9 cellular contexts compared by ENCODE assay signal in the genomic region with DNA sequence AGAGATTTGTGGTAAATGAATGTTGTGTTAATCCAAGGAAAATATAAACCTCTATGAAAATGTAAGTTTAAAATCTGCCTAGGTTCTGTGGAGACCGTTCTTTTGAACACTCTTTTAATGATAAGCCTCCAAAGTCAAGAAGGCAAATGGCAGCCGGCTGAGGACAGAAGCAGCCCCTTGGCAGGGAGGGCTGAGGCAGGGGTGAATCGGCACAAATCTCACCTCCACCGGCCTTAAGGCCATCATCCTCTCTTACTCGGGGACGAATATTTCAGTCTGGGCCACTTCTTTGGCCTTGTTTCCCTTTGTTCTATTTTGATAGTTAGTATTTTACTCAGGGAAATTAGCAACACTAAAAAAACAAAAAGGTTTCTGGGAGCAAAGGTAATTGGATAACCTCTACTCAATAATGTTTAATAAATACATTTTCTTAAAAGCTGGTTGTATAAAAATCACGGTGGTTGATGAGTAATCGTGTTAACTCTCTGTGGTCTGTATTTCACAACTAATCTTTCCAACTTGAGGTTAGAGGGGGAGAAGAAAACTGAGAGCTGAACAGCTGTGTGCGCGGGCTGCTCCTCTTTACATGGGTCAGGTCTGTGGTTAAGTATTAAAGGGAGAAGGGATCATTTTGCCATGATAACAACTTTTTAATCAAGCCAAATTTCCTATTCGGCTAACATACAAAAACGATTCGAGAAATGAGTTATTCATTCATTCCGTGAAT. TPM values are rescaled to one million over a fixed set of nuclear protein-coding genes. Genes with fewer than 3 reads are reported as not detected.
DNase-seq lines count a peak whose midpoint lies in the region; ATAC-seq and TF ChIP-seq lines count a peak whose summit lies in the region.
"Had no signal": no experiment of that assay in that cellular context is flagged by ENCODE, and none has a peak within 500 bp of the region (broad histone marks: within the 10 kb centered on the region; RNA-seq: fewer than 3 reads in every experiment).

No MANE protein-coding gene starts in this region.

- DNase-seq in OCI-M1 (lab: John Stamatoyannopoulos, UW): peak; percentile 76
- DNase-seq in mesenchymal stem cell: peak; percentile 92
- DNase-seq in vagina (ENCODE audit: extremely low spot score in 2 of 2): no peak
- DNase-seq in epidermal melanocyte (ENCODE audit: insufficient read length, low spot score): no peak
- no peak for DNase-seq in NCI-H1092 (lab: John Stamatoyannopoulos, UW)
- no peak for DNase-seq in right cardiac atrium

- peak overlapping the region; percentile 61 to 97 for H2BK12ac ChIP-seq in mesenchymal stem cell (ENCODE audit: low read length in 2 of 2)

- H3K14ac ChIP-seq in mesenchymal stem cell (ENCODE audit: low read length in 2 of 2): no peak overlapping the region

- H3K4ac ChIP-seq in mesenchymal stem cell (ENCODE audit: low read depth in 1 of 2, low read length in 2 of 2): no peak overlapping the region

- WGBS in mesenchymal stem cell: 31% methylated on average over 6 of the region's 14 CpGs
- 68% methylated on average over 14 of the region's 14 CpGs for WGBS in right cardiac atrium

- no peak overlapping the region for H2AFZ ChIP-seq in mesenchymal stem cell (ENCODE audit: low read depth, low read length)

- H4K8ac ChIP-seq in mesenchymal stem cell (ENCODE audit: low read length): no peak overlapping the region

- no peak overlapping the region for H2BK5ac ChIP-seq in mesenchymal stem cell (ENCODE audit: low read depth, low read length, poor library complexity, severe bottlenecking)

- intact Hi-C loops in vagina (cut with DNase I): no loop called here
- intact Hi-C loops in right cardiac atrium (cut with DNase I): no loop called here

- H2BK15ac ChIP-seq in mesenchymal stem cell (ENCODE audit: low read depth, poor library complexity, severe bottlenecking): no peak overlapping the region

- H3K27me3 ChIP-seq in mesenchymal stem cell (ENCODE audit: control insufficient read depth in 1 of 2, insufficient read depth in 1 of 2, low read length in 2 of 2) (no peaks in the 10 kb centered on the region), vagina (no peaks in the 10 kb centered on the region), right cardiac atrium (ENCODE audit: control insufficient read depth, insufficient read depth) (no peaks in the 10 kb centered on the region)

- no peak overlapping the region for H4K91ac ChIP-seq in mesenchymal stem cell (ENCODE audit: low read length)

- H3K4me3 ChIP-seq in mesenchymal stem cell (ENCODE audit: insufficient read depth in 1 of 2, low read depth in 1 of 2, low read length in 2 of 2) (no peak overlapping the region), vagina (no peak overlapping the region), right cardiac atrium (ENCODE audit: low read length) (no peak overlapping the region)
- H3K4me3 ChIP-seq: lung had no signal

- H3K9me3 ChIP-seq in mesenchymal stem cell (ENCODE audit: control insufficient read depth, low read length) (peaks cover 12% of the 10 kb centered on the region), vagina (no peaks in the 10 kb centered on the region), right cardiac atrium (ENCODE audit: control insufficient read depth, low read length) (no peaks in the 10 kb centered on the region)

- H3K27ac ChIP-seq in mesenchymal stem cell (ENCODE audit: low read length, poor library complexity, severe bottlenecking) (peak overlapping the region; percentile 90), vagina (no peak overlapping the region), right cardiac atrium (ENCODE audit: low read length) (no peak overlapping the region)

- peak overlapping the region; percentile 50 for H2AK5ac ChIP-seq in mesenchymal stem cell (ENCODE audit: low read length, severe bottlenecking)

- peaks cover 17% of the 10 kb centered on the region for H3K4me1 ChIP-seq in mesenchymal stem cell (ENCODE audit: control insufficient read depth, insufficient read depth, low read depth, low read length)
- peaks cover 16% of the 10 kb centered on the region for H3K4me1 ChIP-seq in vagina
- H3K4me1 ChIP-seq in right cardiac atrium (ENCODE audit: control insufficient read depth, insufficient read depth, low read length): peaks cover 9% of the 10 kb centered on the region

- peaks cover 13% of the 10 kb centered on the region for H3K79me1 ChIP-seq in mesenchymal stem cell (replicated peaks; ENCODE audit: low read length, poor library complexity, severe bottlenecking)

- H3K9ac ChIP-seq in mesenchymal stem cell (ENCODE audit: low read length): peak overlapping the region; percentile 46

- H3K4me2 ChIP-seq in mesenchymal stem cell (ENCODE audit: low read length, poor library complexity, severe bottlenecking): peak overlapping the region; percentile 55

- peak; percentile 79 for ATAC-seq in GM18867 (IDR thresholded peaks at IDR 0.05; ENCODE audit: unreplicated experiment)
- peak; percentile 63 for ATAC-seq in HG02759 (IDR thresholded peaks at IDR 0.05; ENCODE audit: unreplicated experiment)
- no peak for ATAC-seq in right cardiac atrium

- H3K18ac ChIP-seq in mesenchymal stem cell (ENCODE audit: low read depth in 1 of 2, low read length in 2 of 2): peak overlapping the region in 1 of 2 experiments; percentile 49

- peaks cover 9 to 18% of the 10 kb centered on the region in 2 experiments for H3K36me3 ChIP-seq in mesenchymal stem cell (ENCODE audit: control insufficient read depth in 1 of 2, insufficient read depth in 2 of 2, low read depth in 1 of 2, low read length in 2 of 2)
- peaks cover 0 to 15% of the 10 kb centered on the region in 2 donors for H3K36me3 ChIP-seq in vagina

- H3K23ac ChIP-seq in mesenchymal stem cell (ENCODE audit: low read length in 2 of 2): no peak overlapping the region

- TF ChIP-seq CTCF in vagina (IDR thresholded peaks at IDR 0.05): no peak

- TF ChIP-seq POLR2A in vagina (IDR thresholded peaks at IDR 0.05): no peak

- no peak overlapping the region for H2BK120ac ChIP-seq in mesenchymal stem cell (ENCODE audit: low read depth, low read length)

RNA-seq across cellular contexts. Expression of a gene that starts 18.6 kb away (rescaled TPM):
- polyA plus RNA-seq in mesenchymal stem cell (2013, experiment 1 of 2): 83.7 TPM
- polyA plus RNA-seq in mesenchymal stem cell (2013, experiment 2 of 2): 86.4 TPM
- total RNA-seq in vagina (61.6 TPM), right cardiac atrium (10 to 100 TPM; 71.9 to 92.5 (median 89.2) TPM)
- polyA plus RNA-seq in right cardiac atrium: 56.2 TPM

Comparison
In these comparisons a context has a peak if more than half of its experiments do, and no peak if none do; other contexts are left out.
1. ATAC-seq: peak in GM18867 (single experiment) and HG02759 (single experiment); none in right cardiac atrium (0 of 2).
2. DNase-seq: peak in OCI-M1 (single experiment) and mesenchymal stem cell (single experiment); none in vagina (0 of 2), epidermal melanocyte (single experiment), NCI-H1092 (single experiment) and right cardiac atrium (0 of 3).